Comparison of ENCODE assay signal across 17 cellular contexts in the genomic region with DNA sequence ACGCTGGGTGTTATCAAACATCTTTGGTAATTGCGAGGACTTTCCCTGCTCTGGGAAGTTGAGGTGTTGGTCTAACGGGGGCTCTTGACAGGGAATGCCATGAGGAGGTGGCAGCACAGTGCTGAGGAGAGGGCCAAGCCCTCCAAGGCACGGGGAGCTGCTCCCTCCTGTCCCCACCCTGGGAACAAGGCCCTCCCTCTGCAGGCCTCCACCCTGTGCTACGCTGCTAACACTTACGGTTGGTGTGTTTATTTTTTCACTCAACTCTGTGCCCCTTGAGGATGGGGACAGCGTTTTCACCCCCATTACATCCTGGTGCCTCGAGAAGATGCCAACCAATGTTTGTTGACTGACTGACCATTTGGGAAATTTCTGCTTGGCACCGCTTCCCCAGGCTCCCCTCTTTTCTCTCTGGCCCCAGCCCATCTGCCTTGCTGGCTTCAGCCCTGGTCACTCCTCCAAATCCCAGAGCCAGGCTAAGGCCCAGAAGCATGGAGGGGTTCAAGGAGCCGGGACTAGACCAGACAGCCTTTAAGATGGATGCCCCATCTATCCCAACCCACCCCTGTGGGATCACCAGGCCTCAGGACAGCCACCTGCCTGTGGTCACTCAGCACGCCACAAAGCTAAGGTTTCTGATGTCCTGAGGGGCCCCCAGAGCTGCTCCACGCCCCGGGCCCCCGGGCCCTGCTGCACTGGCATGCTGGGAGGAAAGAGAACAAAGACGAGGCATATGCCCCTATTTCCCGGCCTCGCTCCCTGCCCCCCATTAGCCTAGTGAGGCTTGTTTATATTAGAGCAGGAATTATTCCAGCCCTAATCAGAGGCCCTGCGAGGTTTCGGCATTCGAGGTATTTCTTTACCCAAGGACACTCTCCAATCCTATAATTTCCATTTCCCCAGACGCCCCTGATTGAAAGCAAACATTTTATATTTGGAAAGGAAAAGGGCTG.
"Had no signal": no experiment of that assay in that cellular context is flagged by ENCODE, and none has a peak within 500 bp of the region (broad histone marks: within the 10 kb centered on the region; RNA-seq: fewer than 3 reads in every experiment).

No MANE protein-coding gene starts in this region.

- H3K36me3 Mint-ChIP-seq: activated CD8-positive, alpha-beta memory T cell treated with anti-CD3 and anti-CD28 coated beads, Interleukin-2, amount 10 ng/mL, durations not matched to agents 7 days and 5 days had no signal

- H3K4me3 Mint-ChIP-seq: activated CD8-positive, alpha-beta memory T cell treated with anti-CD3 and anti-CD28 coated beads, Interleukin-2, amount 10 ng/mL, durations not matched to agents 7 days and 5 days; activated T-cell treated with anti-CD3 and anti-CD28 coated beads, Interleukin-2, amount 50 U/mL, for 4 hours had no signal

- ATAC-seq: activated CD4-positive, CD25-positive, alpha-beta regulatory T cell treated with anti-CD3 and anti-CD28 coated beads, Interleukin-2, amount 50 U/mL, for 24 hours; activated CD8-positive, alpha-beta memory T cell treated with anti-CD3 and anti-CD28 coated beads, Interleukin-2, amount 10 ng/mL, durations not matched to agents 7 days and 5 days; activated T-cell treated with anti-CD3 and anti-CD28 coated beads, Interleukin-2, amount 50 U/mL, for 4 hours; gastrocnemius medialis; lower lobe of right lung; mucosa of descending colon; naive thymus-derived CD8-positive, alpha-beta T cell; psoas muscle had no signal

- FAIRE-seq: bronchial epithelial cell, endothelial cell of umbilical vein had no signal

- H3K27ac Mint-ChIP-seq: activated CD8-positive, alpha-beta memory T cell treated with anti-CD3 and anti-CD28 coated beads, Interleukin-2, amount 10 ng/mL, durations not matched to agents 7 days and 5 days had no signal

- H3K27ac ChIP-seq: gastrocnemius medialis, lower lobe of right lung, psoas muscle, sigmoid colon, suprapubic skin, upper lobe of left lung had no signal

- H3K36me3 ChIP-seq: gastrocnemius medialis, lower lobe of right lung, sigmoid colon, suprapubic skin, upper lobe of left lung had no signal

- H3K4me3 ChIP-seq: gastrocnemius medialis, lower lobe of right lung, mucosa of descending colon, psoas muscle, sigmoid colon, suprapubic skin, upper lobe of left lung had no signal

- H3K4me1 ChIP-seq: gastrocnemius medialis had no signal

- H3K9me3 ChIP-seq: lower lobe of right lung, mucosa of descending colon, sigmoid colon, suprapubic skin had no signal

- DNase-seq: activated CD4-positive, alpha-beta T cell treated with anti-CD3 and anti-CD28 coated beads, Interleukin-2, amount 50 U/mL, for 48 hours; activated CD8-positive, alpha-beta memory T cell treated with anti-CD3 and anti-CD28 coated beads, Interleukin-2, amount 10 ng/mL, durations not matched to agents 7 days and 5 days; activated T-cell treated with anti-CD3 and anti-CD28 coated beads, Interleukin-2, amount 50 U/mL, for 4 hours; gastrocnemius medialis; kidney glomerular epithelial cell; lower lobe of right lung; naive thymus-derived CD8-positive, alpha-beta T cell; nucleus accumbens; sigmoid colon; stimulated activated naive CD4-positive, alpha-beta T cell had no signal
